Comparison of ENCODE assay signal across 1 cellular context in genomic region chr14:95307402-95308041, GRCh38.
TF ChIP-seq lines count a peak whose summit lies in the region.

No MANE protein-coding gene starts in this region.

TF ChIP-seq in SK-N-SH treated with all-trans-retinoic acid at 6 μM for 48 hours, 23 proteins besides CTCF, POLR2A, EP300 and RAD21 (continued from another document):
- TF ChIP-seq ZFP30 (CRISPR knock-in tag; IDR thresholded peaks at IDR 0.05) (no peak), GLIS3 (CRISPR knock-in tag; IDR thresholded peaks at IDR 0.05) (no peak), RARB (CRISPR knock-in tag; IDR thresholded peaks at IDR 0.05) (no peak), ZNF8 (CRISPR knock-in tag; IDR thresholded peaks at IDR 0.05) (no peak), TSHZ2 (CRISPR knock-in tag; IDR thresholded peaks at IDR 0.05) (no peak), OSR1 (CRISPR knock-in tag; IDR thresholded peaks at IDR 0.05) (no peak), ISL1 (CRISPR knock-in tag; IDR thresholded peaks at IDR 0.05) (no peak), PPARA (CRISPR knock-in tag; IDR thresholded peaks at IDR 0.05; ENCODE audit: borderline replicate concordance) (no peak), ZFP3 (CRISPR knock-in tag; IDR thresholded peaks at IDR 0.05) (no peak), TOX (CRISPR knock-in tag; IDR thresholded peaks at IDR 0.05; ENCODE audit: borderline replicate concordance) (no peak), PATZ1 (CRISPR knock-in tag; IDR thresholded peaks at IDR 0.05; ENCODE audit: borderline replicate concordance) (no peak), SNAI2 (CRISPR knock-in tag; IDR thresholded peaks at IDR 0.05) (no peak), ZC3H10 (CRISPR knock-in tag; IDR thresholded peaks at IDR 0.05) (no peak), CREB5 (CRISPR knock-in tag; IDR thresholded peaks at IDR 0.05; ENCODE audit: low read depth) (no peak)
